Comparison of ENCODE assay signal across 1 cellular context in the genomic region with DNA sequence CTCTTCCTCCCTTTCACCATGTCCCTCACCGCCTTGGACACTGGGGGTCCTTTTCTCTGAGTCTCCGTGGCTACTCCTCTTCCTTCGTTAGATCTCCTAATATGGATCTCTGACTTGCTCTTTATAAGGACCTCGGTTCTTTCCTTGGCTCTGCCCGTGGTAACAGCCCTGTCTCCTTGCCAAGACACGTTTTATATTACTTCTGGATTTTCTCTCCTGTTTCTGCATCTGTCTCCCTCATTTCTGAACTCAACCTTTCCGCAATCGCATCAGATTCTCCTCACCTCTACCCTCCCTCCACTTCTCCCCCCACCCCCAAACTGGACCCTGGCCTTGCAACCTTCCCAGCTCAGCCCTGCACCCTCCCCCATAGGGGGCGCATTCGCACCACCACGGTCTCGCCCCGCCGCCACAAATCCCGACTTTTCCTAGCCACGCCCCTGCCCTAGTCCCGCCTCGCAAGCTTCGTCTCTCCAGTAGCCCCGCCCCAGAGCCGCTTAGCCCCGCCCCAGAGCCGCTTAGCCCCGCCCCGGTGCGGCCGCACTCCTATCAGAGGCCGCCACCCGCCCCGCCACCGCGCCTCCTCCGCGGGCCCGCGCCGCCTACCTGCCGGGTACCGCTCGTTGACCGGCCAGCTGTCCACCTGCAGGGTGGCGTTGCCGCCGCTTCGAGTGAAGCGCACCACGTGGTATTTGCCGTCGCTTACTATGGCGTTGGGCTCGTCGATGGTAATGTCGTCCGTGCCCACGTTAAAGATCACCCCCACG.
A peak's percentile ranks its signal among the peaks of the same experiment; 100 is the strongest.
TF ChIP-seq lines count a peak whose summit lies in the region.

No MANE protein-coding gene starts in this region.

TF ChIP-seq in K562, 482 proteins besides CTCF, POLR2A, EP300 and RAD21 (continued from another document and continues in another):
- TF ChIP-seq, protein P1, sequence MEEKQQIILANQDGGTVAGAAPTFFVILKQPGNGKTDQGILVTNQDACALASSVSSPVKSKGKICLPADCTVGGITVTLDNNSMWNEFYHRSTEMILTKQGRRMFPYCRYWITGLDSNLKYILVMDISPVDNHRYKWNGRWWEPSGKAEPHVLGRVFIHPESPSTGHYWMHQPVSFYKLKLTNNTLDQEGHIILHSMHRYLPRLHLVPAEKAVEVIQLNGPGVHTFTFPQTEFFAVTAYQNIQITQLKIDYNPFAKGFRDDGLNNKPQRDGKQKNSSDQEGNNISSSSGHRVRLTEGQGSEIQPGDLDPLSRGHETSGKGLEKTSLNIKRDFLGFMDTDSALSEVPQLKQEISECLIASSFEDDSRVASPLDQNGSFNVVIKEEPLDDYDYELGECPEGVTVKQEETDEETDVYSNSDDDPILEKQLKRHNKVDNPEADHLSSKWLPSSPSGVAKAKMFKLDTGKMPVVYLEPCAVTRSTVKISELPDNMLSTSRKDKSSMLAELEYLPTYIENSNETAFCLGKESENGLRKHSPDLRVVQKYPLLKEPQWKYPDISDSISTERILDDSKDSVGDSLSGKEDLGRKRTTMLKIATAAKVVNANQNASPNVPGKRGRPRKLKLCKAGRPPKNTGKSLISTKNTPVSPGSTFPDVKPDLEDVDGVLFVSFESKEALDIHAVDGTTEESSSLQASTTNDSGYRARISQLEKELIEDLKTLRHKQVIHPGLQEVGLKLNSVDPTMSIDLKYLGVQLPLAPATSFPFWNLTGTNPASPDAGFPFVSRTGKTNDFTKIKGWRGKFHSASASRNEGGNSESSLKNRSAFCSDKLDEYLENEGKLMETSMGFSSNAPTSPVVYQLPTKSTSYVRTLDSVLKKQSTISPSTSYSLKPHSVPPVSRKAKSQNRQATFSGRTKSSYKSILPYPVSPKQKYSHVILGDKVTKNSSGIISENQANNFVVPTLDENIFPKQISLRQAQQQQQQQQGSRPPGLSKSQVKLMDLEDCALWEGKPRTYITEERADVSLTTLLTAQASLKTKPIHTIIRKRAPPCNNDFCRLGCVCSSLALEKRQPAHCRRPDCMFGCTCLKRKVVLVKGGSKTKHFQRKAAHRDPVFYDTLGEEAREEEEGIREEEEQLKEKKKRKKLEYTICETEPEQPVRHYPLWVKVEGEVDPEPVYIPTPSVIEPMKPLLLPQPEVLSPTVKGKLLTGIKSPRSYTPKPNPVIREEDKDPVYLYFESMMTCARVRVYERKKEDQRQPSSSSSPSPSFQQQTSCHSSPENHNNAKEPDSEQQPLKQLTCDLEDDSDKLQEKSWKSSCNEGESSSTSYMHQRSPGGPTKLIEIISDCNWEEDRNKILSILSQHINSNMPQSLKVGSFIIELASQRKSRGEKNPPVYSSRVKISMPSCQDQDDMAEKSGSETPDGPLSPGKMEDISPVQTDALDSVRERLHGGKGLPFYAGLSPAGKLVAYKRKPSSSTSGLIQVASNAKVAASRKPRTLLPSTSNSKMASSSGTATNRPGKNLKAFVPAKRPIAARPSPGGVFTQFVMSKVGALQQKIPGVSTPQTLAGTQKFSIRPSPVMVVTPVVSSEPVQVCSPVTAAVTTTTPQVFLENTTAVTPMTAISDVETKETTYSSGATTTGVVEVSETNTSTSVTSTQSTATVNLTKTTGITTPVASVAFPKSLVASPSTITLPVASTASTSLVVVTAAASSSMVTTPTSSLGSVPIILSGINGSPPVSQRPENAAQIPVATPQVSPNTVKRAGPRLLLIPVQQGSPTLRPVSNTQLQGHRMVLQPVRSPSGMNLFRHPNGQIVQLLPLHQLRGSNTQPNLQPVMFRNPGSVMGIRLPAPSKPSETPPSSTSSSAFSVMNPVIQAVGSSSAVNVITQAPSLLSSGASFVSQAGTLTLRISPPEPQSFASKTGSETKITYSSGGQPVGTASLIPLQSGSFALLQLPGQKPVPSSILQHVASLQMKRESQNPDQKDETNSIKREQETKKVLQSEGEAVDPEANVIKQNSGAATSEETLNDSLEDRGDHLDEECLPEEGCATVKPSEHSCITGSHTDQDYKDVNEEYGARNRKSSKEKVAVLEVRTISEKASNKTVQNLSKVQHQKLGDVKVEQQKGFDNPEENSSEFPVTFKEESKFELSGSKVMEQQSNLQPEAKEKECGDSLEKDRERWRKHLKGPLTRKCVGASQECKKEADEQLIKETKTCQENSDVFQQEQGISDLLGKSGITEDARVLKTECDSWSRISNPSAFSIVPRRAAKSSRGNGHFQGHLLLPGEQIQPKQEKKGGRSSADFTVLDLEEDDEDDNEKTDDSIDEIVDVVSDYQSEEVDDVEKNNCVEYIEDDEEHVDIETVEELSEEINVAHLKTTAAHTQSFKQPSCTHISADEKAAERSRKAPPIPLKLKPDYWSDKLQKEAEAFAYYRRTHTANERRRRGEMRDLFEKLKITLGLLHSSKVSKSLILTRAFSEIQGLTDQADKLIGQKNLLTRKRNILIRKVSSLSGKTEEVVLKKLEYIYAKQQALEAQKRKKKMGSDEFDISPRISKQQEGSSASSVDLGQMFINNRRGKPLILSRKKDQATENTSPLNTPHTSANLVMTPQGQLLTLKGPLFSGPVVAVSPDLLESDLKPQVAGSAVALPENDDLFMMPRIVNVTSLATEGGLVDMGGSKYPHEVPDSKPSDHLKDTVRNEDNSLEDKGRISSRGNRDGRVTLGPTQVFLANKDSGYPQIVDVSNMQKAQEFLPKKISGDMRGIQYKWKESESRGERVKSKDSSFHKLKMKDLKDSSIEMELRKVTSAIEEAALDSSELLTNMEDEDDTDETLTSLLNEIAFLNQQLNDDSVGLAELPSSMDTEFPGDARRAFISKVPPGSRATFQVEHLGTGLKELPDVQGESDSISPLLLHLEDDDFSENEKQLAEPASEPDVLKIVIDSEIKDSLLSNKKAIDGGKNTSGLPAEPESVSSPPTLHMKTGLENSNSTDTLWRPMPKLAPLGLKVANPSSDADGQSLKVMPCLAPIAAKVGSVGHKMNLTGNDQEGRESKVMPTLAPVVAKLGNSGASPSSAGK (IDR thresholded peaks at IDR 0.05) = peak; percentile 93
- TF ChIP-seq, protein P2, sequence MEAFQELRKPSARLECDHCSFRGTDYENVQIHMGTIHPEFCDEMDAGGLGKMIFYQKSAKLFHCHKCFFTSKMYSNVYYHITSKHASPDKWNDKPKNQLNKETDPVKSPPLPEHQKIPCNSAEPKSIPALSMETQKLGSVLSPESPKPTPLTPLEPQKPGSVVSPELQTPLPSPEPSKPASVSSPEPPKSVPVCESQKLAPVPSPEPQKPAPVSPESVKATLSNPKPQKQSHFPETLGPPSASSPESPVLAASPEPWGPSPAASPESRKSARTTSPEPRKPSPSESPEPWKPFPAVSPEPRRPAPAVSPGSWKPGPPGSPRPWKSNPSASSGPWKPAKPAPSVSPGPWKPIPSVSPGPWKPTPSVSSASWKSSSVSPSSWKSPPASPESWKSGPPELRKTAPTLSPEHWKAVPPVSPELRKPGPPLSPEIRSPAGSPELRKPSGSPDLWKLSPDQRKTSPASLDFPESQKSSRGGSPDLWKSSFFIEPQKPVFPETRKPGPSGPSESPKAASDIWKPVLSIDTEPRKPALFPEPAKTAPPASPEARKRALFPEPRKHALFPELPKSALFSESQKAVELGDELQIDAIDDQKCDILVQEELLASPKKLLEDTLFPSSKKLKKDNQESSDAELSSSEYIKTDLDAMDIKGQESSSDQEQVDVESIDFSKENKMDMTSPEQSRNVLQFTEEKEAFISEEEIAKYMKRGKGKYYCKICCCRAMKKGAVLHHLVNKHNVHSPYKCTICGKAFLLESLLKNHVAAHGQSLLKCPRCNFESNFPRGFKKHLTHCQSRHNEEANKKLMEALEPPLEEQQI (IDR thresholded peaks at IDR 0.05) = no peak
- peak; percentile 25; the same call in 1 of the 2 replicates for TF ChIP-seq LARP7 (IDR thresholded peaks at IDR 0.05)
- TF ChIP-seq RNF2 (IDR thresholded peaks at IDR 0.05) = peak; percentile 47; the same call in 1 of the 2 replicates
- TF ChIP-seq NCOA6 (IDR thresholded peaks at IDR 0.05) = no peak
- TF ChIP-seq DNMT1 (IDR thresholded peaks at IDR 0.05) = no peak
- 0 out of 2 replicates have a peak, but pooled peaks have one; percentile 16 for TF ChIP-seq TAL1 (IDR thresholded peaks at IDR 0.05)
- TF ChIP-seq MYBL2 (IDR thresholded peaks at IDR 0.05; ENCODE audit: low read depth) = no peak
- no peak for TF ChIP-seq MYBL2 (CRISPR knock-in tag; IDR thresholded peaks at IDR 0.05; ENCODE audit: borderline replicate concordance)
- TF ChIP-seq NFXL1 (CRISPR knock-in tag; IDR thresholded peaks at IDR 0.05) = no peak
- TF ChIP-seq MAZ (CRISPR knock-in tag; conservative IDR thresholded peaks at IDR 0.05 in 1 of 2, IDR thresholded peaks at IDR 0.05 in 1 of 2) = peak in 1 of 2 experiments; percentile 60; a peak in 2 of 4 replicates
- TF ChIP-seq HDAC3 (IDR thresholded peaks at IDR 0.05; ENCODE audit: borderline replicate concordance, partially characterized antibody) = no peak
- TF ChIP-seq, protein P3, sequence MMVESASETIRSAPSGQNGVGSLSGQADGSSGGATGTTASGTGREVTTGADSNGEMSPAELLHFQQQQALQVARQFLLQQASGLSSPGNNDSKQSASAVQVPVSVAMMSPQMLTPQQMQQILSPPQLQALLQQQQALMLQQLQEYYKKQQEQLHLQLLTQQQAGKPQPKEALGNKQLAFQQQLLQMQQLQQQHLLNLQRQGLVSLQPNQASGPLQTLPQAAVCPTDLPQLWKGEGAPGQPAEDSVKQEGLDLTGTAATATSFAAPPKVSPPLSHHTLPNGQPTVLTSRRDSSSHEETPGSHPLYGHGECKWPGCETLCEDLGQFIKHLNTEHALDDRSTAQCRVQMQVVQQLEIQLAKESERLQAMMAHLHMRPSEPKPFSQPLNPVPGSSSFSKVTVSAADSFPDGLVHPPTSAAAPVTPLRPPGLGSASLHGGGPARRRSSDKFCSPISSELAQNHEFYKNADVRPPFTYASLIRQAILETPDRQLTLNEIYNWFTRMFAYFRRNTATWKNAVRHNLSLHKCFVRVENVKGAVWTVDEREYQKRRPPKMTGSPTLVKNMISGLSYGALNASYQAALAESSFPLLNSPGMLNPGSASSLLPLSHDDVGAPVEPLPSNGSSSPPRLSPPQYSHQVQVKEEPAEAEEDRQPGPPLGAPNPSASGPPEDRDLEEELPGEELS (CRISPR knock-in tag; IDR thresholded peaks at IDR 0.05; ENCODE audit: borderline replicate concordance) = no peak
- no peak for TF ChIP-seq GATAD2A (IDR thresholded peaks at IDR 0.05)
- TF ChIP-seq ZNF79 (CRISPR knock-in tag; IDR thresholded peaks at IDR 0.05; ENCODE audit: low read depth) = no peak
- TF ChIP-seq SMARCE1 (IDR thresholded peaks at IDR 0.05) = peak; percentile 47; the same call in 1 of the 2 replicates
- TF ChIP-seq, protein P4, sequence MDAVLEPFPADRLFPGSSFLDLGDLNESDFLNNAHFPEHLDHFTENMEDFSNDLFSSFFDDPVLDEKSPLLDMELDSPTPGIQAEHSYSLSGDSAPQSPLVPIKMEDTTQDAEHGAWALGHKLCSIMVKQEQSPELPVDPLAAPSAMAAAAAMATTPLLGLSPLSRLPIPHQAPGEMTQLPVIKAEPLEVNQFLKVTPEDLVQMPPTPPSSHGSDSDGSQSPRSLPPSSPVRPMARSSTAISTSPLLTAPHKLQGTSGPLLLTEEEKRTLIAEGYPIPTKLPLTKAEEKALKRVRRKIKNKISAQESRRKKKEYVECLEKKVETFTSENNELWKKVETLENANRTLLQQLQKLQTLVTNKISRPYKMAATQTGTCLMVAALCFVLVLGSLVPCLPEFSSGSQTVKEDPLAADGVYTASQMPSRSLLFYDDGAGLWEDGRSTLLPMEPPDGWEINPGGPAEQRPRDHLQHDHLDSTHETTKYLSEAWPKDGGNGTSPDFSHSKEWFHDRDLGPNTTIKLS (IDR thresholded peaks at IDR 0.05; ENCODE audit: borderline replicate concordance, low read depth) = no peak
- TF ChIP-seq, protein P5, sequence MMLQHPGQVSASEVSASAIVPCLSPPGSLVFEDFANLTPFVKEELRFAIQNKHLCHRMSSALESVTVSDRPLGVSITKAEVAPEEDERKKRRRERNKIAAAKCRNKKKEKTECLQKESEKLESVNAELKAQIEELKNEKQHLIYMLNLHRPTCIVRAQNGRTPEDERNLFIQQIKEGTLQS (IDR thresholded peaks at IDR 0.05) = no peak
- TF ChIP-seq, protein P5 (CRISPR knock-in tag; conservative IDR thresholded peaks at IDR 0.05) = no peak
- no peak for TF ChIP-seq SLC30A9 (CRISPR knock-in tag; IDR thresholded peaks at IDR 0.05)
- no peak for TF ChIP-seq DDX20 (tag; IDR thresholded peaks at IDR 0.05; ENCODE audit: low read depth)
- TF ChIP-seq RB1 (IDR thresholded peaks at IDR 0.05; ENCODE audit: low read depth) = no peak
- TF ChIP-seq, protein P6, sequence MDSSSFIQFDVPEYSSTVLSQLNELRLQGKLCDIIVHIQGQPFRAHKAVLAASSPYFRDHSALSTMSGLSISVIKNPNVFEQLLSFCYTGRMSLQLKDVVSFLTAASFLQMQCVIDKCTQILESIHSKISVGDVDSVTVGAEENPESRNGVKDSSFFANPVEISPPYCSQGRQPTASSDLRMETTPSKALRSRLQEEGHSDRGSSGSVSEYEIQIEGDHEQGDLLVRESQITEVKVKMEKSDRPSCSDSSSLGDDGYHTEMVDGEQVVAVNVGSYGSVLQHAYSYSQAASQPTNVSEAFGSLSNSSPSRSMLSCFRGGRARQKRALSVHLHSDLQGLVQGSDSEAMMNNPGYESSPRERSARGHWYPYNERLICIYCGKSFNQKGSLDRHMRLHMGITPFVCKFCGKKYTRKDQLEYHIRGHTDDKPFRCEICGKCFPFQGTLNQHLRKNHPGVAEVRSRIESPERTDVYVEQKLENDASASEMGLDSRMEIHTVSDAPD (CRISPR knock-in tag; IDR thresholded peaks at IDR 0.05) = no peak
- 0 out of 2 replicates have a peak, but pooled peaks have one; percentile 16 for TF ChIP-seq CBX1 (IDR thresholded peaks at IDR 0.05; ENCODE audit: low read depth)
- TF ChIP-seq SMARCA5 (IDR thresholded peaks at IDR 0.05) = no peak; the same call in 1 of the 2 replicates
- no peak for TF ChIP-seq KLF1 (tag; IDR thresholded peaks at IDR 0.05)
- no peak for TF ChIP-seq ELF4 (CRISPR knock-in tag; IDR thresholded peaks at IDR 0.05)
- no peak for TF ChIP-seq ZNF830 (CRISPR knock-in tag; IDR thresholded peaks at IDR 0.05)
- no peak for TF ChIP-seq ARID2 (IDR thresholded peaks at IDR 0.05)
- TF ChIP-seq PHF20 (IDR thresholded peaks at IDR 0.05; ENCODE audit: partially characterized antibody) = no peak
